In the genomic region with DNA sequence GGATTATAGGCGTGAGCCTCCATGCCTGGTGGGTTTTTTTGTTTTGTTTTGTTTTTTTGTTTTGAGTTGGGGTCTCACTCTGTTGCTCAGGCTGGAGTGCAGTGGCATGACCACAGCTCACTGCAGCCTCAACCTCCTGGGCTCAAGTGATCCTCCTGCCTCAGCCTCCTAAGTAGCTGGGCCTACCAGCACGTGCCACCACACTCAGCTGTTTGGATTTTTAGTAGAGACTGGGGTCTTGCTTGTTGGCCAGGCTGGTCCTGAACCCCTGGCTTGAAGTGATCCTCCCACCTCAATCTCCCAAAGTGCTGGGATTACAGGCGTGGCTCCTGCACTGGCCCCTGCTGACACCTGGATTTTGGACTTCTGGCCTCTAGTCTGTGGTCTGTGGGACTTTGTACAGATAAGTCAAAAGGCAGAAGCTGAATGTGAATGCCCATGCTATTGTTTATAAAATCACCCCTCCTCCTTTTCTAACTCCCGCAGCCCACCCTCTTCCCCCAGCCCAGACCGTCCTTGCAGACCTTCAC, we compare ENCODE assay signal across 20 cellular contexts. TPM values are rescaled to one million over a fixed set of nuclear protein-coding genes. Genes with fewer than 3 reads are reported as not detected.
A peak's percentile ranks its signal among the peaks of the same experiment; 100 is the strongest.
DNase-seq lines count a peak whose midpoint lies in the region; ATAC-seq lines count a peak whose summit lies in the region.
"Had no signal": no experiment of that assay in that cellular context is flagged by ENCODE, and none has a peak within 500 bp of the region (broad histone marks: within the 10 kb centered on the region; RNA-seq: fewer than 3 reads in every experiment).

No MANE protein-coding gene starts in this region.

- H3K9me3 ChIP-seq in Karpas-422 (ENCODE audit: low read length) = no peaks in the 10 kb centered on the region
- H3K9me3 ChIP-seq: ovary, uterus had no signal

- H3K36me3 Mint-ChIP-seq in activated naive CD4-positive, alpha-beta T cell treated with anti-CD3 and anti-CD28 coated beads, Interleukin-2, amount 50 U/mL, for 24 hours = no peaks in the 10 kb centered on the region
- no peaks in the 10 kb centered on the region for H3K36me3 Mint-ChIP-seq in activated naive CD8-positive, alpha-beta T cell
- H3K36me3 Mint-ChIP-seq in stimulated activated memory B cell treated with anti-CD40 and anti-IgM and Interleukin-4, amounts not matched to agents 10 μg/mL and 1 μg/mL and 100 μg/mL, for 72 hours = no peaks in the 10 kb centered on the region
- H3K36me3 Mint-ChIP-seq: immature natural killer cell had no signal

- H3K9me2 ChIP-seq in Karpas-422 (replicated peaks; ENCODE audit: insufficient read depth, low read length) = no peaks in the 10 kb centered on the region

- H3K4me3 Mint-ChIP-seq in activated naive CD4-positive, alpha-beta T cell treated with anti-CD3 and anti-CD28 coated beads, Interleukin-2, amount 50 U/mL, for 24 hours = no peak overlapping the region
- no peak overlapping the region for H3K4me3 Mint-ChIP-seq in activated naive CD8-positive, alpha-beta T cell
- H3K4me3 Mint-ChIP-seq in stimulated activated memory B cell treated with anti-CD40 and anti-IgM and Interleukin-4, amounts not matched to agents 10 μg/mL and 1 μg/mL and 100 μg/mL, for 72 hours = peak overlapping the region; percentile 79

- peaks cover 39% of the 10 kb centered on the region for H3K4me1 Mint-ChIP-seq in activated naive CD4-positive, alpha-beta T cell treated with anti-CD3 and anti-CD28 coated beads, Interleukin-2, amount 50 U/mL, for 24 hours
- peaks cover 38% of the 10 kb centered on the region for H3K4me1 Mint-ChIP-seq in activated naive CD8-positive, alpha-beta T cell (ENCODE audit: low read depth)
- peaks cover 50% of the 10 kb centered on the region for H3K4me1 Mint-ChIP-seq in stimulated activated memory B cell treated with anti-CD40 and anti-IgM and Interleukin-4, amounts not matched to agents 10 μg/mL and 1 μg/mL and 100 μg/mL, for 72 hours

- H3K27me3 ChIP-seq in Karpas-422 (ENCODE audit: low read length) = no peaks in the 10 kb centered on the region

- peak overlapping the region; percentile 66 for H3K4me2 ChIP-seq in Karpas-422 (ENCODE audit: low read depth, low read length, poor library complexity, severe bottlenecking)

- H3K27me3 Mint-ChIP-seq in activated naive CD4-positive, alpha-beta T cell treated with anti-CD3 and anti-CD28 coated beads, Interleukin-2, amount 50 U/mL, for 24 hours = no peaks in the 10 kb centered on the region
- no peaks in the 10 kb centered on the region for H3K27me3 Mint-ChIP-seq in activated naive CD8-positive, alpha-beta T cell
- H3K27me3 Mint-ChIP-seq in stimulated activated memory B cell treated with anti-CD40 and anti-IgM and Interleukin-4, amounts not matched to agents 10 μg/mL and 1 μg/mL and 100 μg/mL, for 72 hours = no peaks in the 10 kb centered on the region

- H3K79me2 ChIP-seq in Karpas-422 (ENCODE audit: low read length) = no peaks in the 10 kb centered on the region

- ATAC-seq in stimulated activated memory B cell treated with anti-CD40 and anti-IgM and Interleukin-4, amounts not matched to agents 10 μg/mL and 1 μg/mL and 100 μg/mL, for 72 hours = no peak
- ATAC-seq in GM21717 (IDR thresholded peaks at IDR 0.05; ENCODE audit: unreplicated experiment) = no peak

- no peak overlapping the region for H3K27ac ChIP-seq in Karpas-422 (ENCODE audit: low read length)
- H3K27ac ChIP-seq: ovary, PC-9, uterus had no signal

- no peak overlapping the region; the same call in 1 of the 2 replicates for H3K4me3 ChIP-seq in Karpas-422 (ENCODE audit: low read length)
- H3K4me3 ChIP-seq: ovary, PC-9, uterus had no signal

- no peak for DNase-seq in activated naive CD4-positive, alpha-beta T cell treated with Interleukin-2 at 50 U/mL for 16 hours
- DNase-seq in Karpas-422 = no peak
- no peak for DNase-seq in hypothalamus (lab: John Stamatoyannopoulos, UW)
- no peak for DNase-seq in NCI-H510A (lab: John Stamatoyannopoulos, UW)
- DNase-seq: amniotic stem cell; central memory CD4-positive, alpha-beta T cell; EL; KG1; NCI-H1105; NCI-H526 treated with DMSO at 0.1 percent for 48 hours; ovary; T1000; uterus had no signal

- no peaks in the 10 kb centered on the region for H3K9me3 Mint-ChIP-seq in activated naive CD4-positive, alpha-beta T cell treated with anti-CD3 and anti-CD28 coated beads, Interleukin-2, amount 50 U/mL, for 24 hours
- no peaks in the 10 kb centered on the region for H3K9me3 Mint-ChIP-seq in activated naive CD8-positive, alpha-beta T cell (ENCODE audit: low read depth)
- no peaks in the 10 kb centered on the region for H3K9me3 Mint-ChIP-seq in stimulated activated memory B cell treated with anti-CD40 and anti-IgM and Interleukin-4, amounts not matched to agents 10 μg/mL and 1 μg/mL and 100 μg/mL, for 72 hours
- H3K9me3 Mint-ChIP-seq: immature natural killer cell had no signal

- H3K27ac Mint-ChIP-seq in activated naive CD4-positive, alpha-beta T cell treated with anti-CD3 and anti-CD28 coated beads, Interleukin-2, amount 50 U/mL, for 24 hours = peak overlapping the region; percentile 8
- peak overlapping the region; percentile 95 for H3K27ac Mint-ChIP-seq in activated naive CD8-positive, alpha-beta T cell
- H3K27ac Mint-ChIP-seq in stimulated activated memory B cell treated with anti-CD40 and anti-IgM and Interleukin-4, amounts not matched to agents 10 μg/mL and 1 μg/mL and 100 μg/mL, for 72 hours = peak overlapping the region; percentile 99

- H4K20me1 ChIP-seq in Karpas-422 (ENCODE audit: insufficient read depth, low read depth, low read length) = no peaks in the 10 kb centered on the region

- H3K36me3 ChIP-seq in Karpas-422 (ENCODE audit: insufficient read depth, low read length) = no peaks in the 10 kb centered on the region
- H3K36me3 ChIP-seq: ovary, uterus had no signal

- no peak overlapping the region for H2AFZ ChIP-seq in Karpas-422 (ENCODE audit: low read length)
- H2AFZ ChIP-seq: PC-9 had no signal

- H3K9ac ChIP-seq in Karpas-422 (ENCODE audit: low read length) = peak overlapping the region; percentile 64; the same call in 1 of the 2 replicates

- H3K4me1 ChIP-seq in Karpas-422 (ENCODE audit: low read length) = peaks cover 36% of the 10 kb centered on the region

RNA-seq across cellular contexts. Expression of a gene that starts 5.7 kb away (rescaled TPM):
- 1.3 and 1.4 TPM in 2 replicates for total RNA-seq in Karpas-422 (2014; rRNA removed; shearing (Covaris generic); ENCODE audit: low replicate concordance)
- total RNA-seq: SK-MEL-5 had no signal

RNA-seq across cellular contexts. Expression of a gene that starts 17.7 kb away (rescaled TPM):
- 35.0 and 82.2 TPM in 2 replicates for total RNA-seq in Karpas-422 (2014; rRNA removed; shearing (Covaris generic); ENCODE audit: low replicate concordance)

RNA-seq across cellular contexts. Expression of a gene that starts 25.6 kb away (rescaled TPM):
- total RNA-seq in Karpas-422 (2014; rRNA removed; shearing (Covaris generic); ENCODE audit: low replicate concordance) = 16.9 and 27.1 TPM in 2 replicates

RNA-seq across cellular contexts. Expression of a gene that starts 25.7 kb away (rescaled TPM):
- 11.3 and 23.8 TPM in 2 replicates for total RNA-seq in Karpas-422 (2014; rRNA removed; shearing (Covaris generic); ENCODE audit: low replicate concordance)

RNA-seq across cellular contexts. Expression of a gene that starts 29.8 kb away (rescaled TPM):
- 395 and 1,207 TPM in 2 replicates for total RNA-seq in Karpas-422 (2014; rRNA removed; shearing (Covaris generic); ENCODE audit: low replicate concordance)

Comparison
In these comparisons a context has a peak if more than half of its experiments do, and no peak if none do; other contexts are left out.
1. H3K27ac Mint-ChIP-seq: peak in every context shown above with its lines; median percentile 99 in stimulated activated memory B cell treated with anti-CD40 and anti-IgM and Interleukin-4, amounts not matched to agents 10 μg/mL and 1 μg/mL and 100 μg/mL, for 72 hours; 95 in activated naive CD8-positive, alpha-beta T cell; 8 in activated naive CD4-positive, alpha-beta T cell treated with anti-CD3 and anti-CD28 coated beads, Interleukin-2, amount 50 U/mL, for 24 hours.